In genomic region chr14:72614365-72614764, GRCh38 we compare ENCODE assay signal across 18 cellular contexts.
A peak's percentile ranks its signal among the peaks of the same experiment; 100 is the strongest.
DNase-seq lines count a peak whose midpoint lies in the region; ATAC-seq, FAIRE-seq and TF ChIP-seq lines count a peak whose summit lies in the region.
"Had no signal": no experiment of that assay in that cellular context is flagged by ENCODE, and none has a peak within 500 bp of the region (broad histone marks: within the 10 kb centered on the region; RNA-seq: fewer than 3 reads in every experiment).

No MANE protein-coding gene starts in this region.

- H3K27me3 Mint-ChIP-seq in endodermal cell (ENCODE audit: insufficient read depth), result peaks cover 6% of the 10 kb centered on the region

- H3K36me3 Mint-ChIP-seq in endodermal cell (ENCODE audit: low read depth), result no peaks in the 10 kb centered on the region

- H3K9me3 Mint-ChIP-seq in endodermal cell, result no peaks in the 10 kb centered on the region
- H3K9me3 Mint-ChIP-seq: GM23338 had no signal

- peak overlapping the region; percentile 46 for H2BK5ac ChIP-seq in trophoblast cell (ENCODE audit: low read depth, low read length, poor library complexity)

- H3K4me3 ChIP-seq in right atrium auricular region (no peak overlapping the region), endodermal cell (ENCODE audit: low read length) (no peak overlapping the region), trophoblast cell (ENCODE audit: low read depth, low read length) (no peak overlapping the region)
- H3K4me3 ChIP-seq: GM23338, K562 had no signal

- H3K4me3 Mint-ChIP-seq in endodermal cell, result no peak overlapping the region
- H3K4me3 Mint-ChIP-seq: GM23338 had no signal

- no peak overlapping the region for H3K27ac Mint-ChIP-seq in endodermal cell
- H3K27ac Mint-ChIP-seq: GM23338 had no signal

- H4K91ac ChIP-seq in trophoblast cell (ENCODE audit: low read depth, low read length), result peak overlapping the region; percentile 94

- peak overlapping the region; percentile 22 for H3K4ac ChIP-seq in trophoblast cell (ENCODE audit: low read depth, low read length)

- ATAC-seq in left ventricle myocardium superior, result no peak
- ATAC-seq: GM23338, K562 had no signal

- H4K12ac ChIP-seq in trophoblast cell (ENCODE audit: low read depth, low read length), result no peak overlapping the region

- no peak overlapping the region for H3K23ac ChIP-seq in trophoblast cell (ENCODE audit: low read length)

- peak overlapping the region; percentile 82 for H2BK120ac ChIP-seq in trophoblast cell (ENCODE audit: insufficient read depth, low read length, poor library complexity)

- peak overlapping the region; percentile 67 for H4K8ac ChIP-seq in trophoblast cell (ENCODE audit: low read depth, low read length)

- H2AK5ac ChIP-seq in trophoblast cell (ENCODE audit: low read length), result peak overlapping the region; percentile 63

- intact Hi-C loops in left ventricle myocardium superior (cut with micrococcal nuclease), result no loop called here

- H3K4me1 ChIP-seq in right atrium auricular region, result peaks cover 0 to 61% of the 10 kb centered on the region in 2 donors
- H3K4me1 ChIP-seq in endodermal cell (ENCODE audit: control insufficient read depth, insufficient read depth, low read length), result no peaks in the 10 kb centered on the region
- H3K4me1 ChIP-seq in trophoblast cell (ENCODE audit: control insufficient read depth in 1 of 2, insufficient read depth in 2 of 2, low read length in 2 of 2), result peaks cover 47 to 51% of the 10 kb centered on the region in 2 experiments

- WGBS in endodermal cell (ENCODE audit: insufficient coverage in 1 of 2, insufficient read length in 1 of 2), 2 experiments, result 77% methylated on average over 3 of the region's 3 CpGs; no CpG with 5 or more reads in 1 of the 2 experiments
- WGBS in trophoblast cell (ENCODE audit: extremely low coverage, insufficient coverage, insufficient read length), result no CpG with 5 or more reads among the region's 3 CpGs

- peak overlapping the region in 1 of 2 donors; percentile 81 for H3K27ac ChIP-seq in right atrium auricular region
- H3K27ac ChIP-seq in endodermal cell (ENCODE audit: low read depth, low read length), result no peak overlapping the region
- no peak overlapping the region for H3K27ac ChIP-seq in trophoblast cell (ENCODE audit: low read depth, low read length)

- H3K18ac ChIP-seq in trophoblast cell (ENCODE audit: low read length), result peak overlapping the region; percentile 44

- no peaks in the 10 kb centered on the region for H3K36me3 ChIP-seq in right atrium auricular region
- no peaks in the 10 kb centered on the region for H3K36me3 ChIP-seq in endodermal cell (ENCODE audit: control insufficient read depth, insufficient read depth, low read length)
- H3K36me3 ChIP-seq in trophoblast cell (ENCODE audit: control insufficient read depth in 1 of 2, insufficient read depth in 2 of 2, low read length in 2 of 2), result no peaks in the 10 kb centered on the region
- H3K36me3 ChIP-seq: BE2C had no signal

- DNase-seq in right atrium auricular region (ENCODE audit: low spot score) (peak; percentile 47), left ventricle myocardium superior (no peak), endodermal cell (peak; percentile 29), trophoblast cell (no peak), C1 segment of cervical spinal cord (lab: John Stamatoyannopoulos, UW) (no peak), HTR-8/SVneo (ENCODE audit: insufficient read length, low spot score) (no peak), NCI-H1694 (lab: John Stamatoyannopoulos, UW) (no peak)
- DNase-seq: ACHN; DMS 273 treated with DMSO at 0.1 percent for 48 hours; NCI-H1092; NCI-H1694 treated with DMSO at 0.1 percent for 48 hours; NCI-H345; NCI-H69; NK-92 treated with Interleukin-12 subunit alpha and Interleukin-12 subunit beta, amount 100 ng/mL, for 24 hours; OCI-M1 had no signal

- H3K9me3 ChIP-seq in right atrium auricular region (no peaks in the 10 kb centered on the region), endodermal cell (ENCODE audit: control insufficient read depth, low read length) (no peaks in the 10 kb centered on the region), trophoblast cell (ENCODE audit: insufficient read depth, low read depth, low read length) (no peaks in the 10 kb centered on the region)
- H3K9me3 ChIP-seq: BE2C had no signal

- no peak overlapping the region for H2AFZ ChIP-seq in trophoblast cell (ENCODE audit: insufficient read depth, low read length, poor library complexity)

- H3K79me2 ChIP-seq in trophoblast cell (ENCODE audit: control insufficient read depth, insufficient read depth, low read length, poor library complexity), result peaks cover 14% of the 10 kb centered on the region

- TF ChIP-seq CTCF in right atrium auricular region (IDR thresholded peaks at IDR 0.05), result no peak
- no peak for TF ChIP-seq CTCF in endodermal cell (conservative IDR thresholded peaks at IDR 0.05)

- H3K79me1 ChIP-seq in trophoblast cell (ENCODE audit: low read length), result peaks cover 44% of the 10 kb centered on the region

- FAIRE-seq in HTR-8/SVneo (lab: Jason Lieb, UNC), result no peak
- FAIRE-seq: K562 had no signal

- no peaks in the 10 kb centered on the region for H3K4me1 Mint-ChIP-seq in endodermal cell

- H3K14ac ChIP-seq in trophoblast cell (ENCODE audit: low read length), result peak overlapping the region; percentile 54

- peak overlapping the region; percentile 58 for H2BK12ac ChIP-seq in trophoblast cell (ENCODE audit: low read length)

- H3K4me2 ChIP-seq in trophoblast cell (ENCODE audit: low read length), result no peak overlapping the region
- H3K4me2 ChIP-seq: GM23338 had no signal

- H3K27me3 ChIP-seq in right atrium auricular region (no peaks in the 10 kb centered on the region), endodermal cell (ENCODE audit: control insufficient read depth, insufficient read depth, low read length, poor library complexity, severe bottlenecking) (no peaks in the 10 kb centered on the region), trophoblast cell (ENCODE audit: insufficient read depth, low read length) (no peaks in the 10 kb centered on the region)
- H3K27me3 ChIP-seq: BE2C had no signal

- H3K9ac ChIP-seq in endodermal cell (ENCODE audit: extremely low read depth, low read length, poor library complexity, severe bottlenecking), result no peak overlapping the region
- H3K9ac ChIP-seq in trophoblast cell (ENCODE audit: low read length), result no peak overlapping the region

Comparison
In these comparisons a context has a peak if more than half of its experiments do, and no peak if none do; other contexts are left out.
1. DNase-seq: peak in right atrium auricular region (single experiment) and endodermal cell (single experiment); none in left ventricle myocardium superior (single experiment), trophoblast cell (0 of 2), C1 segment of cervical spinal cord (0 of 14), HTR-8/SVneo (single experiment) and NCI-H1694 (single experiment).